Comparison of ENCODE assay signal across 8 cellular contexts in genomic region chr1:54488831-54489626, GRCh38. TPM values are rescaled to one million over a fixed set of nuclear protein-coding genes. Genes with fewer than 3 reads are reported as not detected.
DNase-seq lines count a peak whose midpoint lies in the region; ATAC-seq and TF ChIP-seq lines count a peak whose summit lies in the region.

No MANE protein-coding gene starts in this region.

- no peaks in the 10 kb centered on the region for H3K9me3 ChIP-seq in BLaER1 treated with 17β-estradiol and CSF1 and Interleukin-3, amounts not matched to agents 10 nM and 100 nM (replicated peaks in 1 of 11)
- H3K9me3 ChIP-seq in HUES6 (ENCODE audit: control insufficient read depth, insufficient read depth, low read depth, low read length), result no peaks in the 10 kb centered on the region
- H3K9me3 ChIP-seq in PC-3 (ENCODE audit: low read length), result no peaks in the 10 kb centered on the region
- H3K9me3 ChIP-seq in naive thymus-derived CD4-positive, alpha-beta T cell (ENCODE audit: control insufficient read depth in 2 of 3, low read length in 3 of 3), result no peaks in the 10 kb centered on the region

- peak overlapping the region; percentile 81 for H3K4me3 Mint-ChIP-seq in activated T-helper 2 cell treated with anti-CD3 and anti-CD28 coated beads, Interferon-gamma antibody, Interleukin-2, Interleukin-4, amounts not matched to agents 10 μg/mL and 5 μg/mL and 100 μg/mL, durations not matched to agents 14 hours and 24 hours and 36 hours (ENCODE audit: low read depth)
- peak overlapping the region; percentile 85 to 95 (median 90) for H3K4me3 Mint-ChIP-seq in naive thymus-derived CD4-positive, alpha-beta T cell

- H3K4me1 Mint-ChIP-seq in activated T-helper 2 cell treated with anti-CD3 and anti-CD28 coated beads, Interferon-gamma antibody, Interleukin-2, Interleukin-4, amounts not matched to agents 10 μg/mL and 5 μg/mL and 100 μg/mL, durations not matched to agents 14 hours and 24 hours and 36 hours (ENCODE audit: low read depth), result peaks cover 19% of the 10 kb centered on the region
- peaks cover 26 to 55% (median 41%) of the 10 kb centered on the region in 7 donors for H3K4me1 Mint-ChIP-seq in naive thymus-derived CD4-positive, alpha-beta T cell

- peaks cover 36% of the 10 kb centered on the region for H3K27me3 Mint-ChIP-seq in activated T-helper 2 cell treated with anti-CD3 and anti-CD28 coated beads, Interferon-gamma antibody, Interleukin-2, Interleukin-4, amounts not matched to agents 10 μg/mL and 5 μg/mL and 100 μg/mL, durations not matched to agents 14 hours and 24 hours and 36 hours (ENCODE audit: low read depth)
- peaks cover 0 to 38% (median 0%) of the 10 kb centered on the region in 5 donors for H3K27me3 Mint-ChIP-seq in naive thymus-derived CD4-positive, alpha-beta T cell

- H3K36me3 Mint-ChIP-seq in activated T-helper 2 cell treated with anti-CD3 and anti-CD28 coated beads, Interferon-gamma antibody, Interleukin-2, Interleukin-4, amounts not matched to agents 10 μg/mL and 5 μg/mL and 100 μg/mL, durations not matched to agents 14 hours and 24 hours and 36 hours (ENCODE audit: low read depth), result no peaks in the 10 kb centered on the region
- no peaks in the 10 kb centered on the region for H3K36me3 Mint-ChIP-seq in naive thymus-derived CD4-positive, alpha-beta T cell

- no peaks in the 10 kb centered on the region for H3K9me3 Mint-ChIP-seq in activated T-helper 2 cell treated with anti-CD3 and anti-CD28 coated beads, Interferon-gamma antibody, Interleukin-2, Interleukin-4, amounts not matched to agents 10 μg/mL and 5 μg/mL and 100 μg/mL, durations not matched to agents 14 hours and 24 hours and 36 hours
- H3K9me3 Mint-ChIP-seq in naive thymus-derived CD4-positive, alpha-beta T cell, result no peaks in the 10 kb centered on the region

- no peaks in the 10 kb centered on the region for H3K27me3 ChIP-seq in BLaER1 treated with 17β-estradiol and CSF1 and Interleukin-3, amounts not matched to agents 10 nM and 100 nM
- H3K27me3 ChIP-seq in HUES6 (ENCODE audit: control insufficient read depth, insufficient read depth, low read length) (peaks cover 16% of the 10 kb centered on the region), PC-3 (ENCODE audit: low read length) (no peaks in the 10 kb centered on the region)
- H3K27me3 ChIP-seq in naive thymus-derived CD4-positive, alpha-beta T cell (ENCODE audit: control insufficient read depth in 2 of 2, insufficient read depth in 2 of 2, low read length in 2 of 2), result no peaks in the 10 kb centered on the region

- peak overlapping the region; percentile 90 for H2AFZ ChIP-seq in PC-3 (ENCODE audit: low read length)

- no peaks in the 10 kb centered on the region for H3K9me2 ChIP-seq in PC-3 (replicated peaks; ENCODE audit: low read length)

- POLR2A ChIA-PET in PC-3 (lab: Charles Lee; ENCODE audit: unreplicated experiment), result interaction anchor here (0.5 to 1.0 kb wide), 4 partner anchors 81 to 354 kb away, joined by 3 to 22 read pairs (median 4); partner anchors contain the start of genes MRPL37 and SSBP3
- POLR2A ChIA-PET in naive thymus-derived CD4-positive, alpha-beta T cell (lab: Charles Lee), result interaction anchor here (0.7 to 5.7 kb wide), 14 partner anchors 9 to 289 kb away, joined by 3 to 70 read pairs (median 4); partner anchors contain the start of genes CYB5RL, MRPL37 and SSBP3

- peak overlapping the region; percentile 68 to 92 (median 84) for H3K27ac ChIP-seq in BLaER1 treated with 17β-estradiol and CSF1 and Interleukin-3, amounts not matched to agents 10 nM and 100 nM
- peak overlapping the region; percentile 98 for H3K27ac ChIP-seq in HUES6 (ENCODE audit: low read depth, low read length)
- H3K27ac ChIP-seq in PC-3 (ENCODE audit: low read length), result peak overlapping the region; percentile 45
- H3K27ac ChIP-seq in naive thymus-derived CD4-positive, alpha-beta T cell (ENCODE audit: low read depth, low read length), result peak overlapping the region; percentile 75

- intact Hi-C loops in PC-3 (cut with micrococcal nuclease), result loop anchor here (1.0 kb wide), 3 partner anchors 82 to 289 kb away; partner anchors contain the start of genes CYB5RL and MRPL37
- intact Hi-C loops in activated T-helper 2 cell treated with anti-CD3 and anti-CD28 coated beads, Interferon-gamma antibody, Interleukin-2, Interleukin-4, amounts not matched to agents 10 μg/mL and 5 μg/mL and 100 μg/mL, durations not matched to agents 14 hours and 24 hours and 36 hours (cut with micrococcal nuclease), result loop anchor here (1.0 to 2.0 kb wide), 10 partner anchors 25 to 436 kb away; partner anchors contain the start of genes CYB5RL, MRPL37, TCEANC2 and TMEM59
- intact Hi-C loops in naive thymus-derived CD4-positive, alpha-beta T cell (cut with micrococcal nuclease), result loop anchor here (1.0 to 5.0 kb wide), 19 partner anchors 12 to 652 kb away; partner anchors contain the start of genes CYB5RL (in 2 of the 2), IFT25 (in 2 of the 2), LRRC42 (in 2 of the 2) and MRPL37 (in 2 of the 2)

- no peaks in the 10 kb centered on the region for H3K79me2 ChIP-seq in PC-3 (ENCODE audit: low read length)

- peak overlapping the region; percentile 78 to 88 (median 84) for H3K9ac ChIP-seq in BLaER1 treated with 17β-estradiol and CSF1 and Interleukin-3, amounts not matched to agents 10 nM and 100 nM
- peak overlapping the region; percentile 96 for H3K9ac ChIP-seq in HUES6 (ENCODE audit: low read length)
- peak overlapping the region; percentile 60 for H3K9ac ChIP-seq in PC-3 (ENCODE audit: low read length)

- no peaks in the 10 kb centered on the region for H3K36me3 ChIP-seq in BLaER1 treated with 17β-estradiol and CSF1 and Interleukin-3, amounts not matched to agents 10 nM and 100 nM
- H3K36me3 ChIP-seq in HUES6 (ENCODE audit: control insufficient read depth, insufficient read depth, low read length) (no peaks in the 10 kb centered on the region), PC-3 (ENCODE audit: low read depth, low read length) (no peaks in the 10 kb centered on the region)
- no peaks in the 10 kb centered on the region for H3K36me3 ChIP-seq in naive thymus-derived CD4-positive, alpha-beta T cell (ENCODE audit: control insufficient read depth in 2 of 3, insufficient read depth in 3 of 3, low read length in 3 of 3)

- peak; percentile 84 for DNase-seq in PC-3
- DNase-seq in activated T-helper 2 cell treated with anti-CD3 and anti-CD28 coated beads, Interferon-gamma antibody, Interleukin-2, Interleukin-4, amounts not matched to agents 10 μg/mL and 5 μg/mL and 100 μg/mL, durations not matched to agents 14 hours and 24 hours and 36 hours (ENCODE audit: low spot score), result peak; percentile 65
- DNase-seq in fibroblast of mammary gland (ENCODE audit: low read depth), result peak; percentile 46
- peak; percentile 54 to 88 (median 73) for DNase-seq in naive thymus-derived CD4-positive, alpha-beta T cell
- peak; percentile 83 for DNase-seq in stimulated activated naive CD8-positive, alpha-beta T cell treated with anti-CD3 and anti-CD28 coated beads, Interleukin-15, Interleukin-2, amounts not matched to agents 100 U/mL and 50 U/mL, for 24 hours

- H3K4me1 ChIP-seq in BLaER1 treated with 17β-estradiol and CSF1 and Interleukin-3, amounts not matched to agents 10 nM and 100 nM, result peaks cover 39 to 71% (median 67%) of the 10 kb centered on the region in 10 experiments
- H3K4me1 ChIP-seq in HUES6 (ENCODE audit: control insufficient read depth, insufficient read depth, low read length) (peaks cover 33% of the 10 kb centered on the region), PC-3 (ENCODE audit: insufficient read depth, low read length) (peaks cover 15% of the 10 kb centered on the region)
- H3K4me1 ChIP-seq in naive thymus-derived CD4-positive, alpha-beta T cell (ENCODE audit: control insufficient read depth in 2 of 2, insufficient read depth in 2 of 2, low read length in 2 of 2), result peaks cover 25 to 33% of the 10 kb centered on the region in 2 donors

- no peaks in the 10 kb centered on the region for H3F3A ChIP-seq in PC-3 (ENCODE audit: low read length, unreplicated experiment)

- peak overlapping the region; percentile 91 to 99 (median 97) for H3K4me2 ChIP-seq in BLaER1 treated with 17β-estradiol and CSF1 and Interleukin-3, amounts not matched to agents 10 nM and 100 nM
- H3K4me2 ChIP-seq in PC-3 (ENCODE audit: low read length), result peak overlapping the region; percentile 100

- peak overlapping the region; percentile 74 for H3K27ac Mint-ChIP-seq in activated T-helper 2 cell treated with anti-CD3 and anti-CD28 coated beads, Interferon-gamma antibody, Interleukin-2, Interleukin-4, amounts not matched to agents 10 μg/mL and 5 μg/mL and 100 μg/mL, durations not matched to agents 14 hours and 24 hours and 36 hours
- H3K27ac Mint-ChIP-seq in naive thymus-derived CD4-positive, alpha-beta T cell, result peak overlapping the region; percentile 51 to 93 (median 78)

- CTCF ChIA-PET in PC-3 (lab: Charles Lee), result interaction anchor here (0.6 to 1.5 kb wide), 23 partner anchors 10 to 543 kb away, joined by 3 to 28 read pairs (median 9); partner anchors contain the start of genes CYB5RL, LRRC42, MRPL37 and SSBP3
- CTCF ChIA-PET in naive thymus-derived CD4-positive, alpha-beta T cell (lab: Charles Lee), result interaction anchor here (0.6 to 2.5 kb wide), 36 partner anchors 9 to 420 kb away, joined by 3 to 15 read pairs (median 4); partner anchors contain the start of gene SSBP3

- ATAC-seq in GM19351 (IDR thresholded peaks at IDR 0.05; ENCODE audit: unreplicated experiment), result peak; percentile 68
- peak; percentile 65 for ATAC-seq in PC-3
- ATAC-seq in naive thymus-derived CD4-positive, alpha-beta T cell, result peak; percentile 82
- ATAC-seq in stimulated activated naive CD8-positive, alpha-beta T cell treated with anti-CD3 and anti-CD28 coated beads, Interleukin-15, Interleukin-2, amounts not matched to agents 100 U/mL and 50 U/mL, for 24 hours, result peak; percentile 69

- TF ChIP-seq CTCF in PC-3 (conservative IDR thresholded peaks at IDR 0.05; ENCODE audit: low read depth, low read length), result peak; percentile 91
- peak; percentile 63 for TF ChIP-seq CTCF in fibroblast of mammary gland (conservative IDR thresholded peaks at IDR 0.05; ENCODE audit: control insufficient read depth, insufficient read depth, low read depth, low read length)

- peak overlapping the region; percentile 66 to 77 (median 70) for H3K4me3 ChIP-seq in BLaER1 treated with 17β-estradiol and CSF1 and Interleukin-3, amounts not matched to agents 10 nM and 100 nM
- H3K4me3 ChIP-seq in HUES6 (ENCODE audit: low read depth, low read length) (peak overlapping the region; percentile 74), PC-3 (ENCODE audit: low read length) (peak overlapping the region; percentile 87), fibroblast of mammary gland (ENCODE audit: control insufficient read depth, low read depth, low read length) (peak overlapping the region; percentile 61)
- peak overlapping the region; percentile 83 for H3K4me3 ChIP-seq in naive thymus-derived CD4-positive, alpha-beta T cell (ENCODE audit: low read length)

- no peaks in the 10 kb centered on the region for H4K20me1 ChIP-seq in BLaER1 treated with 17β-estradiol and CSF1 and Interleukin-3, amounts not matched to agents 10 nM and 100 nM
- no peaks in the 10 kb centered on the region for H4K20me1 ChIP-seq in PC-3 (ENCODE audit: low read length)

- TSS peak; percentile 52 for BruUV-seq in PC-3 (replicated peaks; lab: Mats Ljungman, UMichigan)

RNA-seq across cellular contexts. Expression of gene ACOT11, which starts 59.0 kb away (rescaled TPM):
- total RNA-seq in PC-3 (2014; rRNA removed), result 4.1 and 5.0 TPM in 2 replicates
- 1.8 and 2.3 TPM in 2 replicates for total RNA-seq in activated T-helper 2 cell treated with anti-CD3 and anti-CD28 coated beads, Interferon-gamma antibody, Interleukin-2, Interleukin-4, amounts not matched to agents 10 μg/mL and 5 μg/mL and 100 μg/mL, durations not matched to agents 14 hours and 24 hours and 36 hours
- 1 to 10 TPM in 3 of 5 experiments, under 1 TPM in 2; 0.22 to 2.3 (median 1.2) TPM for total RNA-seq in naive thymus-derived CD4-positive, alpha-beta T cell
- polyA plus RNA-seq in naive thymus-derived CD4-positive, alpha-beta T cell, result under 1 TPM in 1 of 2 donors, not detected in 1; 0.06 TPM

Comparison
In these comparisons a context has a peak if more than half of its experiments do, and no peak if none do; other contexts are left out.
1. Peak in every context shown above with its lines: DNase-seq, ATAC-seq, H3K4me3 ChIP-seq and H3K27ac ChIP-seq.
2. H3K27ac ChIP-seq: peak in every context shown above with its lines; median percentile 98 in HUES6; 84 in BLaER1 treated with 17β-estradiol and CSF1 and Interleukin-3, amounts not matched to agents 10 nM and 100 nM; 75 in naive thymus-derived CD4-positive, alpha-beta T cell; 45 in PC-3.